Comparison of ENCODE assay signal across 13 cellular contexts in the genomic region with DNA sequence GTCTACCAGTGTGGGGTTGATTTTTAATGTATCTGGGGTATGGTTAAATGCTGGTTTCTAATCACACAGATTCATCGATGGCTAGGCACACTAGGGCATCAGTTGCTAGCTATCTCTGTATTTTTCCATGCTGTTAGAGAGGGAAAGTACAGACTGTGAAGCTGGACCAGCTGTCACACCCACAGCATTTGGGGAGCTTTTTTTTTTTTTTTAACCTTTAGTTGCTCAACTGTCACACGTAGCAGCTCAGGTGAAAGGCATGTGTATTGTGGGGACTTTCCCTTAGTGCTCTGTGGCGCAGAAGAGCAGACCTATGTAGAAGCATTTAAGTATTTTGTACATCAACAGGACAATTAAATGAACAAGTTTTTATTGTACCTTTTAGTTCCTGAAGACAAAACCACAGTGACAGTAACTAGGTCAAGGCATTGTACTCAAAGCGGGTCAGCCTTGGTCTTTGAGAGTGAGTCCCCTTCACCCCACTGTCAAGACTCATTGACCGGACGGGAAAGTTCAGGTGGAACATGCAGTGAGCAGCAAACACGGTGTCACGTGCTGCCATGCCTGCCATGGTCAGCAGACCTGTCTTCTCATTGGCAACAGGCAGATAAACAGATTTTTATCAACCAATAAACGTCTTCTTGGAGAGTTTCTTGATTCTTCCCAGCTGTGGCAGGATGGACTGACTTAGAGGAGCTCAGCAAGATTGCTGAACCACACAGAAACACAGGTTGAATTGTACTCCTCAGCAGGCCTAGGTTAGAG.
DNase-seq lines count a peak whose midpoint lies in the region; ATAC-seq, FAIRE-seq and TF ChIP-seq lines count a peak whose summit lies in the region.
"Had no signal": no experiment of that assay in that cellular context is flagged by ENCODE, and none has a peak within 500 bp of the region (broad histone marks: within the 10 kb centered on the region; RNA-seq: fewer than 3 reads in every experiment).

No MANE protein-coding gene starts in this region.

- no peak overlapping the region for H3K4me3 ChIP-seq in upper lobe of right lung
- no peak overlapping the region for H3K4me3 ChIP-seq in SK-N-SH (ENCODE audit: low read depth in 2 of 2, low read length in 1 of 2)
- no peak overlapping the region for H3K4me3 ChIP-seq in pancreas

- no peak for TF ChIP-seq CTCF in GM20000 (IDR thresholded peaks at IDR 0.05; ENCODE audit: extremely low read depth, missing control alignments)
- no peak for TF ChIP-seq CTCF in upper lobe of right lung (IDR thresholded peaks at IDR 0.05)
- TF ChIP-seq CTCF in SK-N-SH (IDR thresholded peaks at IDR 0.05): no peak
- TF ChIP-seq CTCF in pancreas (IDR thresholded peaks at IDR 0.05): no peak

- H3K4me1 ChIP-seq in upper lobe of right lung (no peaks in the 10 kb centered on the region), SK-N-SH (ENCODE audit: control insufficient read depth in 1 of 2, insufficient read depth in 2 of 2, low read depth in 1 of 2, low read length in 1 of 2) (no peaks in the 10 kb centered on the region), pancreas (no peaks in the 10 kb centered on the region)

- no peak overlapping the region for H3K4me2 ChIP-seq in SK-N-SH

- 55% methylated on average over 9 of the region's 9 CpGs for WGBS in SK-N-SH (ENCODE audit: low lambda C conversion rate)
- WGBS in pancreas, 2 donors: 72 to 79% methylated on average over 9 of the region's 9 CpGs

- H3K27ac ChIP-seq in upper lobe of right lung (no peak overlapping the region), SK-N-SH (ENCODE audit: low read depth in 2 of 2, low read length in 1 of 2) (no peak overlapping the region), pancreas (no peak overlapping the region)
- H3K27ac ChIP-seq: HL-60 had no signal

- no peaks in the 10 kb centered on the region for H4K20me1 ChIP-seq in SK-N-SH (ENCODE audit: insufficient read depth)

- CTCF ChIA-PET in SK-N-SH (lab: Yijun Ruan, JAX): no interaction called here

- TF ChIP-seq RAD21 in SK-N-SH (IDR thresholded peaks at IDR 0.05; ENCODE audit: low read length): no peak

- no peaks in the 10 kb centered on the region for H3K36me3 ChIP-seq in upper lobe of right lung
- no peaks in the 10 kb centered on the region for H3K36me3 ChIP-seq in SK-N-SH (replicated peaks in 1 of 2; ENCODE audit: control insufficient read depth in 1 of 2, insufficient read depth in 2 of 2, low read length in 1 of 2)
- no peaks in the 10 kb centered on the region for H3K36me3 ChIP-seq in pancreas

- H3F3A ChIP-seq in SK-N-SH (replicated peaks; ENCODE audit: insufficient read depth): no peaks in the 10 kb centered on the region

- no peaks in the 10 kb centered on the region for H3K27me3 ChIP-seq in upper lobe of right lung
- H3K27me3 ChIP-seq in SK-N-SH (ENCODE audit: insufficient read depth): no peaks in the 10 kb centered on the region
- H3K27me3 ChIP-seq in pancreas: no peaks in the 10 kb centered on the region

- FAIRE-seq in pancreas (lab: Jason Lieb, UNC): no peak

- no peaks in the 10 kb centered on the region for H3K9me2 ChIP-seq in SK-N-SH

- no peaks in the 10 kb centered on the region for H3K79me2 ChIP-seq in SK-N-SH (ENCODE audit: insufficient read depth)

- POLR2A ChIA-PET in SK-N-SH (lab: Yijun Ruan, JAX): no interaction called here

- intact Hi-C loops in upper lobe of right lung (cut with DNase I): no loop called here
- intact Hi-C loops in pancreas (cut with DNase I): no loop called here

- no peak overlapping the region for H3K9ac ChIP-seq in SK-N-SH

- no peaks in the 10 kb centered on the region for H3K9me3 ChIP-seq in upper lobe of right lung
- no peaks in the 10 kb centered on the region for H3K9me3 ChIP-seq in SK-N-SH
- no peaks in the 10 kb centered on the region for H3K9me3 ChIP-seq in pancreas

- DNase-seq in GM20000 (ENCODE audit: low spot score) (peak; percentile 67), germinal center (ENCODE audit: low spot score) (peak; percentile 15), upper lobe of right lung (no peak), hippocampal formation (lab: John Stamatoyannopoulos, UW) (no peak), SK-N-SH (no peak), pancreas (no peak)
- DNase-seq: activated CD8-positive, alpha-beta memory T cell treated with anti-CD3 and anti-CD28 coated beads for 24 hours; DMS53; NCI-H1694 treated with DMSO at 0.1 percent for 48 hours had no signal

- ATAC-seq in GM18499 (IDR thresholded peaks at IDR 0.05; ENCODE audit: insufficient read depth, unreplicated experiment) (peak; percentile 50), HG03520 (IDR thresholded peaks at IDR 0.05; ENCODE audit: unreplicated experiment) (peak; percentile 52), upper lobe of right lung (no peak), pancreas (no peak)
- ATAC-seq: Right ventricle myocardium inferior had no signal

- TF ChIP-seq EP300 in SK-N-SH (IDR thresholded peaks at IDR 0.05; ENCODE audit: borderline replicate concordance in 1 of 2, low read depth in 1 of 2, low read length in 1 of 2): no peak

- no peak overlapping the region for H2AFZ ChIP-seq in SK-N-SH (ENCODE audit: low read depth)

TF ChIP-seq in SK-N-SH, 30 proteins besides CTCF, POLR2A, EP300 and RAD21:
- TF ChIP-seq FOXJ3 (CRISPR knock-in tag; IDR thresholded peaks at IDR 0.05): no peak
- TF ChIP-seq GATA2 (CRISPR knock-in tag; IDR thresholded peaks at IDR 0.05): no peak
- TF ChIP-seq RXRA (IDR thresholded peaks at IDR 0.05; ENCODE audit: borderline replicate concordance, low read depth): no peak
- TF ChIP-seq MXI1 (IDR thresholded peaks at IDR 0.05; ENCODE audit: low read depth, low read length): no peak
- TF ChIP-seq JUND (IDR thresholded peaks at IDR 0.05): no peak
- TF ChIP-seq, protein P1, sequence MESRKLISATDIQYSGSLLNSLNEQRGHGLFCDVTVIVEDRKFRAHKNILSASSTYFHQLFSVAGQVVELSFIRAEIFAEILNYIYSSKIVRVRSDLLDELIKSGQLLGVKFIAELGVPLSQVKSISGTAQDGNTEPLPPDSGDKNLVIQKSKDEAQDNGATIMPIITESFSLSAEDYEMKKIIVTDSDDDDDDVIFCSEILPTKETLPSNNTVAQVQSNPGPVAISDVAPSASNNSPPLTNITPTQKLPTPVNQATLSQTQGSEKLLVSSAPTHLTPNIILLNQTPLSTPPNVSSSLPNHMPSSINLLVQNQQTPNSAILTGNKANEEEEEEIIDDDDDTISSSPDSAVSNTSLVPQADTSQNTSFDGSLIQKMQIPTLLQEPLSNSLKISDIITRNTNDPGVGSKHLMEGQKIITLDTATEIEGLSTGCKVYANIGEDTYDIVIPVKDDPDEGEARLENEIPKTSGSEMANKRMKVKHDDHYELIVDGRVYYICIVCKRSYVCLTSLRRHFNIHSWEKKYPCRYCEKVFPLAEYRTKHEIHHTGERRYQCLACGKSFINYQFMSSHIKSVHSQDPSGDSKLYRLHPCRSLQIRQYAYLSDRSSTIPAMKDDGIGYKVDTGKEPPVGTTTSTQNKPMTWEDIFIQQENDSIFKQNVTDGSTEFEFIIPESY (IDR thresholded peaks at IDR 0.05; ENCODE audit: borderline replicate concordance, low read depth): no peak
- no peak for TF ChIP-seq MEF2A (IDR thresholded peaks at IDR 0.05; ENCODE audit: borderline replicate concordance, low read depth)
- TF ChIP-seq RCOR1 (IDR thresholded peaks at IDR 0.05; ENCODE audit: low read length): no peak
- no peak for TF ChIP-seq POLR2AphosphoS5 (IDR thresholded peaks at IDR 0.05; ENCODE audit: low read depth, low read length)
- TF ChIP-seq TAF1 (IDR thresholded peaks at IDR 0.05; ENCODE audit: borderline replicate concordance, low read depth, low read length): no peak
- TF ChIP-seq, protein P2, sequence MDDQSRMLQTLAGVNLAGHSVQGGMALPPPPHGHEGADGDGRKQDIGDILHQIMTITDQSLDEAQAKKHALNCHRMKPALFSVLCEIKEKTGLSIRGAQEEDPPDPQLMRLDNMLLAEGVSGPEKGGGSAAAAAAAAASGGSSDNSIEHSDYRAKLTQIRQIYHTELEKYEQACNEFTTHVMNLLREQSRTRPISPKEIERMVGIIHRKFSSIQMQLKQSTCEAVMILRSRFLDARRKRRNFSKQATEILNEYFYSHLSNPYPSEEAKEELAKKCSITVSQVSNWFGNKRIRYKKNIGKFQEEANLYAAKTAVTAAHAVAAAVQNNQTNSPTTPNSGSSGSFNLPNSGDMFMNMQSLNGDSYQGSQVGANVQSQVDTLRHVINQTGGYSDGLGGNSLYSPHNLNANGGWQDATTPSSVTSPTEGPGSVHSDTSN (IDR thresholded peaks at IDR 0.05): no peak
- TF ChIP-seq IRF3 (IDR thresholded peaks at IDR 0.05; ENCODE audit: low read depth, low read length): no peak
- no peak for TF ChIP-seq USF2 (IDR thresholded peaks at IDR 0.05; ENCODE audit: borderline replicate concordance, low read depth, low read length)
- TF ChIP-seq FOSL2 (IDR thresholded peaks at IDR 0.05; ENCODE audit: borderline replicate concordance, low read depth): no peak
- no peak for TF ChIP-seq CHD2 (IDR thresholded peaks at IDR 0.05; ENCODE audit: low read length, partially characterized antibody)

Comparison
In these comparisons a context has a peak if more than half of its experiments do, and no peak if none do; other contexts are left out.
1. ATAC-seq: peak in GM18499 (single experiment) and HG03520 (single experiment); none in upper lobe of right lung (single experiment) and pancreas (0 of 4).
2. DNase-seq: peak in GM20000 (single experiment) and germinal center (single experiment); none in upper lobe of right lung (single experiment), hippocampal formation (0 of 2), SK-N-SH (single experiment) and pancreas (0 of 6).